ENCODE assay signal across 9 cellular contexts in genomic region chr6:169420912-169421543, GRCh38.
DNase-seq lines count a peak whose midpoint lies in the region; ATAC-seq and TF ChIP-seq lines count a peak whose summit lies in the region.
"Had no signal": no experiment of that assay in that cellular context is flagged by ENCODE, and none has a peak within 500 bp of the region (broad histone marks: within the 10 kb centered on the region; RNA-seq: fewer than 3 reads in every experiment).

No MANE protein-coding gene starts in this region.

- H3K27me3 ChIP-seq in DND-41 (ENCODE audit: insufficient read depth, low read length, poor library complexity) (no peaks in the 10 kb centered on the region), spleen (replicated peaks in 1 of 7) (no peaks in the 10 kb centered on the region)
- H3K27me3 ChIP-seq: MG63 had no signal

- H3K36me3 ChIP-seq in DND-41 (ENCODE audit: insufficient read depth, low read length) (no peaks in the 10 kb centered on the region), spleen (no peaks in the 10 kb centered on the region)
- H3K36me3 ChIP-seq: MG63 had no signal

- peaks cover 7% of the 10 kb centered on the region for H3K4me1 Mint-ChIP-seq in mesothelial cell of epicardium

- no peak for TF ChIP-seq POLR2A in spleen (IDR thresholded peaks at IDR 0.05)

- DNase-seq in DND-41 (no peak), HT-29 (ENCODE audit: low spot score) (peak; percentile 52), astrocyte of the spinal cord (ENCODE audit: low read depth, low spot score) (peak; percentile 46), mesothelial cell of epicardium (ENCODE audit: low spot score in 2 of 2, unreplicated experiment in 2 of 2) (no peak), AG20443 (ENCODE audit: low spot score) (no peak), spleen (no peak), T1000 (lab: John Stamatoyannopoulos, UW) (no peak)
- DNase-seq: MG63 had no signal

- intact Hi-C loops in spleen (cut with DNase I; ENCODE audit: low total_unique reads): no loop called here

- H3K9ac ChIP-seq in DND-41 (ENCODE audit: low read depth, low read length): no peak overlapping the region

- H3K27ac Mint-ChIP-seq in mesothelial cell of epicardium: no peak overlapping the region

- H3K4me3 ChIP-seq in DND-41 (ENCODE audit: low read depth in 1 of 2, low read length in 2 of 2): no peak overlapping the region
- H3K4me3 ChIP-seq in astrocyte of the spinal cord (ENCODE audit: low read depth, low read length): no peak overlapping the region
- H3K4me3 ChIP-seq in spleen: no peak overlapping the region
- H3K4me3 ChIP-seq: MG63 had no signal

- no peaks in the 10 kb centered on the region for H3K9me3 ChIP-seq in DND-41 (ENCODE audit: insufficient read depth, low read length, severe bottlenecking)
- peaks cover 0 to 14% (median 0%) of the 10 kb centered on the region in 8 donors for H3K9me3 ChIP-seq in spleen
- H3K9me3 ChIP-seq: MG63 had no signal

- peak; percentile 22 for TF ChIP-seq CTCF in DND-41 (IDR thresholded peaks at IDR 0.05; ENCODE audit: borderline replicate concordance, extremely low read depth, low read length, poor library complexity, severe bottlenecking)
- TF ChIP-seq CTCF in astrocyte of the spinal cord (IDR thresholded peaks at IDR 0.05; ENCODE audit: low read depth, low read length): peak; percentile 56
- peak; percentile 69 for TF ChIP-seq CTCF in mesothelial cell of epicardium (IDR thresholded peaks at IDR 0.05; ENCODE audit: unreplicated experiment)
- peak in 5 of 11 experiments; percentile 7 to 41 (median 29) for TF ChIP-seq CTCF in spleen (IDR thresholded peaks at IDR 0.05 in 8 of 11, conservative IDR thresholded peaks at IDR 0.05 in 3 of 11)

- no peak overlapping the region for H3K4me2 ChIP-seq in DND-41 (ENCODE audit: insufficient read depth, low read length)

- H3K4me1 ChIP-seq in DND-41 (ENCODE audit: insufficient read depth, low read length) (no peaks in the 10 kb centered on the region), spleen (no peaks in the 10 kb centered on the region)

- H3K79me2 ChIP-seq in DND-41 (ENCODE audit: insufficient read depth, low read length): no peaks in the 10 kb centered on the region

- H2AFZ ChIP-seq in DND-41 (ENCODE audit: low read depth, low read length): no peak overlapping the region

- peaks cover 21% of the 10 kb centered on the region for H3K9me3 Mint-ChIP-seq in mesothelial cell of epicardium

- no peaks in the 10 kb centered on the region for H3K36me3 Mint-ChIP-seq in mesothelial cell of epicardium

- in situ Hi-C loops in astrocyte of the spinal cord (cut with HindIII; ENCODE audit: low sequenced_read_pairs): no loop called here

- no peak overlapping the region for H3K27ac ChIP-seq in DND-41 (ENCODE audit: low read length)
- no peak overlapping the region for H3K27ac ChIP-seq in spleen

- WGBS in spleen, 5 donors: 62 to 81% (median 65%) methylated on average over 12 to 15 of the region's 15 CpGs

- peaks cover 2% of the 10 kb centered on the region for H3K27me3 Mint-ChIP-seq in mesothelial cell of epicardium (ENCODE audit: low read depth)

- ATAC-seq in DND-41 (ENCODE audit: insufficient read depth, low read depth): no peak
- ATAC-seq in GM18867 (IDR thresholded peaks at IDR 0.05; ENCODE audit: unreplicated experiment): no peak

- peak overlapping the region; percentile 46 for H3K4me3 Mint-ChIP-seq in mesothelial cell of epicardium

- H4K20me1 ChIP-seq in DND-41 (ENCODE audit: insufficient read depth, low read length): no peaks in the 10 kb centered on the region

Comparison
In these comparisons a context has a peak if more than half of its experiments do, and no peak if none do; other contexts are left out.
1. DNase-seq: peak in HT-29 (single experiment) and astrocyte of the spinal cord (single experiment); none in DND-41 (single experiment), mesothelial cell of epicardium (0 of 2), AG20443 (single experiment), spleen (single experiment) and T1000 (single experiment).